18 cellular contexts compared by ENCODE assay signal in the genomic region with DNA sequence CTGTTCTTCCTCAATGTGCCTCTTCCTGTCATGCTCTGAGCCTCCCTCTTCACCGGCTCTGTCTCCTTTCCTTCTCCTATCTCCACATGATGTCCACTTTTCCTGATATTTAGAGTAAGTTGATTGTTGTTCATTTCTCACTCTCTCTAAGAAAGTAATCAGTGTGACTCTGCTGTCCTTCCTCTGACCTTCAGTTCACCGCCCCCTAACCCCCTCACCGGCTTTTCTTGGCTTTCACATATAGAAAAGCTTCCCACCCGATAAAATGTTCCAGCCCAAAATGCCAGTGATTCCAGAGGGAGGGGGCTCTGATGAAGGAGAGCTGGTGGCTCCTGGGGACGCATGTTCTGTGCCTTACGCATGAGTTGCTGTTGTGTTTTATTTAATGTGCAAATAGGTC.
DNase-seq lines count a peak whose midpoint lies in the region; ATAC-seq, FAIRE-seq and TF ChIP-seq lines count a peak whose summit lies in the region.
"Had no signal": no experiment of that assay in that cellular context is flagged by ENCODE, and none has a peak within 500 bp of the region (broad histone marks: within the 10 kb centered on the region; RNA-seq: fewer than 3 reads in every experiment).

No MANE protein-coding gene starts in this region.

- H3K4me3 ChIP-seq in liver (ENCODE audit: low read depth in 1 of 3, low read length in 3 of 3) (no peak overlapping the region), HepG2 (replicated peaks in 1 of 3; ENCODE audit: insufficient read depth in 1 of 3, low read depth in 2 of 3, low read length in 3 of 3) (no peak overlapping the region), RWPE2 (ENCODE audit: severe bottlenecking) (no peak overlapping the region), spleen (no peak overlapping the region)
- H3K4me3 ChIP-seq: GM23248 had no signal

- TF ChIP-seq EP300 in HepG2 (IDR thresholded peaks at IDR 0.05; ENCODE audit: low read depth in 2 of 2, low read length in 2 of 2) = no peak
- TF ChIP-seq EP300 in HepG2 (CRISPR knock-in tag; IDR thresholded peaks at IDR 0.05; ENCODE audit: borderline replicate concordance) = no peak

- no peak overlapping the region for H3K27ac ChIP-seq in liver (ENCODE audit: low read depth in 1 of 2, low read length in 2 of 2)
- H3K27ac ChIP-seq in HepG2 (ENCODE audit: extremely low read length, insufficient read depth, low read length) = no peak overlapping the region
- H3K27ac ChIP-seq in RWPE2 (ENCODE audit: poor library complexity, severe bottlenecking) = no peak overlapping the region
- no peak overlapping the region for H3K27ac ChIP-seq in spleen
- H3K27ac ChIP-seq: GM23248 had no signal

- ATAC-seq in HepG2 (no peak), RWPE2 (ENCODE audit: low read depth) (no peak), GM19467 (IDR thresholded peaks at IDR 0.05; ENCODE audit: unreplicated experiment) (no peak)
- ATAC-seq: CD8-positive, alpha-beta T cell had no signal

- intact Hi-C loops in HepG2 (cut with micrococcal nuclease; ENCODE audit: unreplicated experiment) = no loop called here
- intact Hi-C loops in spleen (cut with DNase I; ENCODE audit: low total_unique reads) = no loop called here

- CTCF ChIA-PET in HepG2 (lab: Yijun Ruan, JAX; ENCODE audit: low intra/inter-chr PET ratio, low total read pairs) = no interaction called here

- TF ChIP-seq POLR2A in HepG2 (IDR thresholded peaks at IDR 0.05; ENCODE audit: insufficient read depth in 1 of 2, low read depth in 2 of 2, low read length in 2 of 2) = no peak
- no peak for TF ChIP-seq POLR2A in spleen (IDR thresholded peaks at IDR 0.05)

- H3K9me3 ChIP-seq in liver (ENCODE audit: control insufficient read depth in 4 of 4, low read length in 3 of 4) = no peaks in the 10 kb centered on the region
- H3K9me3 ChIP-seq in HepG2 (ENCODE audit: low read length) = no peaks in the 10 kb centered on the region
- H3K9me3 ChIP-seq in RWPE2 (ENCODE audit: severe bottlenecking) = no peaks in the 10 kb centered on the region
- H3K9me3 ChIP-seq in spleen = no peaks in the 10 kb centered on the region
- H3K9me3 ChIP-seq: Caco-2 had no signal

- FAIRE-seq in HepG2 (lab: Jason Lieb, UNC) = no peak
- FAIRE-seq: G401.6, GM12892, H1 had no signal

- H2AFZ ChIP-seq in HepG2 (ENCODE audit: low read length) = no peak overlapping the region
- H2AFZ ChIP-seq: GM23248 had no signal

- H3K9ac ChIP-seq in liver (ENCODE audit: low read depth in 1 of 2, low read length in 2 of 2) = no peak overlapping the region
- H3K9ac ChIP-seq in HepG2 (ENCODE audit: insufficient read depth, low read depth, low read length) = no peak overlapping the region
- H3K9ac ChIP-seq: GM23248 had no signal

- TF ChIP-seq CTCF in liver (IDR thresholded peaks at IDR 0.05; ENCODE audit: low read depth, low read length, missing input control) (no peak), HepG2 (CRISPR knock-in tag; IDR thresholded peaks at IDR 0.05) (no peak), RWPE2 (IDR thresholded peaks at IDR 0.05; ENCODE audit: poor library complexity, severe bottlenecking) (no peak), spleen (IDR thresholded peaks at IDR 0.05 in 8 of 11, conservative IDR thresholded peaks at IDR 0.05 in 3 of 11) (no peak)

- H3K36me3 ChIP-seq in liver (ENCODE audit: control insufficient read depth in 4 of 4, insufficient read depth in 3 of 4, low read depth in 1 of 4, low read length in 3 of 4) (no peaks in the 10 kb centered on the region), HepG2 (replicated peaks in 1 of 2; ENCODE audit: control insufficient read depth in 1 of 2, insufficient read depth in 2 of 2, low read length in 2 of 2) (no peaks in the 10 kb centered on the region), RWPE2 (ENCODE audit: low read depth) (no peaks in the 10 kb centered on the region), spleen (peaks cover 0 to 18% (median 0%) of the 10 kb centered on the region in 6 donors)

- no TSS peak for BruUV-seq in HepG2 (replicated peaks; lab: Mats Ljungman, UMichigan)

- no peaks in the 10 kb centered on the region for H3K4me1 ChIP-seq in liver (ENCODE audit: control insufficient read depth in 4 of 4, insufficient read depth in 4 of 4, low read length in 3 of 4)
- H3K4me1 ChIP-seq in HepG2 (ENCODE audit: insufficient read depth, low read length) = no peaks in the 10 kb centered on the region
- peaks cover 8% of the 10 kb centered on the region for H3K4me1 ChIP-seq in RWPE2 (ENCODE audit: insufficient read depth, poor library complexity, severe bottlenecking)
- no peaks in the 10 kb centered on the region for H3K4me1 ChIP-seq in spleen
- H3K4me1 ChIP-seq: Caco-2 had no signal

- no peak overlapping the region for H3K4me2 ChIP-seq in HepG2 (ENCODE audit: low read depth, low read length)

- in situ Hi-C loops in HepG2 (cut with HindIII; ENCODE audit: extremely low pct_ligation_motif_present, low pct_unique_long_range_greater_than_20kb) = no loop called here

- no peaks in the 10 kb centered on the region for H3K27me3 ChIP-seq in liver (ENCODE audit: control insufficient read depth in 4 of 4, insufficient read depth in 4 of 4, low read length in 3 of 4)
- H3K27me3 ChIP-seq in HepG2 (ENCODE audit: control insufficient read depth in 1 of 2, insufficient read depth in 2 of 2, low read length in 2 of 2) = no peaks in the 10 kb centered on the region; a peak in 2 of 5 replicates
- no peaks in the 10 kb centered on the region for H3K27me3 ChIP-seq in RWPE2 (ENCODE audit: insufficient read depth, poor library complexity, severe bottlenecking)
- H3K27me3 ChIP-seq in spleen (replicated peaks in 1 of 7) = no peaks in the 10 kb centered on the region

- 69% methylated on average over 6 of the region's 6 CpGs for WGBS in liver
- WGBS in HepG2 (ENCODE audit: low lambda C conversion rate) = 85% methylated on average over 6 of the region's 6 CpGs
- 76 to 88% (median 81%) methylated on average over 6 of the region's 6 CpGs for WGBS in spleen, 5 donors

- H4K20me1 ChIP-seq in HepG2 (ENCODE audit: insufficient read depth, low read length) = no peaks in the 10 kb centered on the region

- no peak for DNase-seq in HepG2 (ENCODE audit: low spot score)
- DNase-seq in RWPE2 (ENCODE audit: low spot score) = peak; percentile 40
- peak; percentile 45 for DNase-seq in spleen
- no peak for DNase-seq in amygdala (lab: John Stamatoyannopoulos, UW)
- DNase-seq: C1 segment of cervical spinal cord; Caco-2; CD4-positive, CD25-positive, alpha-beta regulatory T cell; CD8-positive, alpha-beta T cell; DMS153; DND-41; GM23248; H7; HCEC 1CT had no signal

- POLR2A ChIA-PET in HepG2 (lab: Yijun Ruan, JAX) = no interaction called here

- no peaks in the 10 kb centered on the region for H3K79me2 ChIP-seq in HepG2 (ENCODE audit: insufficient read depth, low read length)

- TF ChIP-seq RAD21 in liver (IDR thresholded peaks at IDR 0.05) (no peak), HepG2 (CRISPR knock-in tag; IDR thresholded peaks at IDR 0.05) (no peak)

TF ChIP-seq in liver, 16 proteins besides CTCF, POLR2A, EP300 and RAD21:
- TF ChIP-seq SP1 (IDR thresholded peaks at IDR 0.05) = peak; percentile 18
- peak; percentile 69 for TF ChIP-seq RXRA (IDR thresholded peaks at IDR 0.05)
- TF ChIP-seq NR2F2 (IDR thresholded peaks at IDR 0.05) = peak; percentile 92
- TF ChIP-seq, protein P1, sequence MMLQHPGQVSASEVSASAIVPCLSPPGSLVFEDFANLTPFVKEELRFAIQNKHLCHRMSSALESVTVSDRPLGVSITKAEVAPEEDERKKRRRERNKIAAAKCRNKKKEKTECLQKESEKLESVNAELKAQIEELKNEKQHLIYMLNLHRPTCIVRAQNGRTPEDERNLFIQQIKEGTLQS (IDR thresholded peaks at IDR 0.05) = no peak

TF ChIP-seq in HepG2, 621 proteins besides CTCF, POLR2A, EP300 and RAD21:
- TF ChIP-seq MEF2D (CRISPR knock-in tag; IDR thresholded peaks at IDR 0.05) = no peak
- TF ChIP-seq, protein P2, sequence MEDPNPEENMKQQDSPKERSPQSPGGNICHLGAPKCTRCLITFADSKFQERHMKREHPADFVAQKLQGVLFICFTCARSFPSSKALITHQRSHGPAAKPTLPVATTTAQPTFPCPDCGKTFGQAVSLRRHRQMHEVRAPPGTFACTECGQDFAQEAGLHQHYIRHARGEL (CRISPR knock-in tag; IDR thresholded peaks at IDR 0.05) = no peak
- TF ChIP-seq, protein P3, sequence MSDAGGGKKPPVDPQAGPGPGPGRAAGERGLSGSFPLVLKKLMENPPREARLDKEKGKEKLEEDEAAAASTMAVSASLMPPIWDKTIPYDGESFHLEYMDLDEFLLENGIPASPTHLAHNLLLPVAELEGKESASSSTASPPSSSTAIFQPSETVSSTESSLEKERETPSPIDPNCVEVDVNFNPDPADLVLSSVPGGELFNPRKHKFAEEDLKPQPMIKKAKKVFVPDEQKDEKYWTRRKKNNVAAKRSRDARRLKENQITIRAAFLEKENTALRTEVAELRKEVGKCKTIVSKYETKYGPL (CRISPR knock-in tag; IDR thresholded peaks at IDR 0.05) = no peak
- TF ChIP-seq, protein P4, sequence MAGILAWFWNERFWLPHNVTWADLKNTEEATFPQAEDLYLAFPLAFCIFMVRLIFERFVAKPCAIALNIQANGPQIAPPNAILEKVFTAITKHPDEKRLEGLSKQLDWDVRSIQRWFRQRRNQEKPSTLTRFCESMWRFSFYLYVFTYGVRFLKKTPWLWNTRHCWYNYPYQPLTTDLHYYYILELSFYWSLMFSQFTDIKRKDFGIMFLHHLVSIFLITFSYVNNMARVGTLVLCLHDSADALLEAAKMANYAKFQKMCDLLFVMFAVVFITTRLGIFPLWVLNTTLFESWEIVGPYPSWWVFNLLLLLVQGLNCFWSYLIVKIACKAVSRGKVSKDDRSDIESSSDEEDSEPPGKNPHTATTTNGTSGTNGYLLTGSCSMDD (CRISPR knock-in tag; IDR thresholded peaks at IDR 0.05) = no peak
- TF ChIP-seq TCF7L2 (IDR thresholded peaks at IDR 0.05; ENCODE audit: low read depth, low read length) = no peak
- no peak for TF ChIP-seq SOX13 (IDR thresholded peaks at IDR 0.05)
- no peak for TF ChIP-seq SOX13 (CRISPR knock-in tag; conservative IDR thresholded peaks at IDR 0.05 in 1 of 2, IDR thresholded peaks at IDR 0.05 in 1 of 2)
- no peak for TF ChIP-seq ZNF749 (CRISPR knock-in tag; IDR thresholded peaks at IDR 0.05; ENCODE audit: borderline replicate concordance)
- TF ChIP-seq, protein P5, sequence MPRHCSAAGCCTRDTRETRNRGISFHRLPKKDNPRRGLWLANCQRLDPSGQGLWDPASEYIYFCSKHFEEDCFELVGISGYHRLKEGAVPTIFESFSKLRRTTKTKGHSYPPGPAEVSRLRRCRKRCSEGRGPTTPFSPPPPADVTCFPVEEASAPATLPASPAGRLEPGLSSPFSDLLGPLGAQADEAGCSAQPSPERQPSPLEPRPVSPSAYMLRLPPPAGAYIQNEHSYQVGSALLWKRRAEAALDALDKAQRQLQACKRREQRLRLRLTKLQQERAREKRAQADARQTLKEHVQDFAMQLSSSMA (CRISPR knock-in tag; IDR thresholded peaks at IDR 0.05) = no peak
- no peak for TF ChIP-seq ZNF234 (CRISPR knock-in tag; conservative IDR thresholded peaks at IDR 0.05)
- no peak for TF ChIP-seq SP2 (CRISPR knock-in tag; IDR thresholded peaks at IDR 0.05)

Comparison
In these comparisons a context has a peak if more than half of its experiments do, and no peak if none do; other contexts are left out.
1. DNase-seq: peak in RWPE2 (single experiment) and spleen (single experiment); none in HepG2 (single experiment) and amygdala (0 of 56).